27 cellular contexts compared by ENCODE assay signal in genomic region chr14:99581371-99581770, GRCh38. TPM values are rescaled to one million over a fixed set of nuclear protein-coding genes. Genes with fewer than 3 reads are reported as not detected.
DNase-seq lines count a peak whose midpoint lies in the region; ATAC-seq, FAIRE-seq and TF ChIP-seq lines count a peak whose summit lies in the region.
"Had no signal": no experiment of that assay in that cellular context is flagged by ENCODE, and none has a peak within 500 bp of the region (broad histone marks: within the 10 kb centered on the region; RNA-seq: fewer than 3 reads in every experiment).

No MANE protein-coding gene starts in this region.

- TF ChIP-seq CTCF in A549 (IDR thresholded peaks at IDR 0.05): no peak
- TF ChIP-seq CTCF in PC-9 (conservative IDR thresholded peaks at IDR 0.05): no peak
- TF ChIP-seq CTCF in gastroesophageal sphincter (IDR thresholded peaks at IDR 0.05): no peak

- no peaks in the 10 kb centered on the region for H3K36me3 ChIP-seq in PC-9 (ENCODE audit: low read depth)
- H3K36me3 ChIP-seq in gastroesophageal sphincter: no peaks in the 10 kb centered on the region
- H3K36me3 ChIP-seq: vagina had no signal

- FAIRE-seq in A549 (lab: Jason Lieb, UNC): no peak
- FAIRE-seq: A204.1, GM18507, small intestine had no signal

- ATAC-seq in A549 (no peak), gastroesophageal sphincter (no peak), HG02763 (IDR thresholded peaks at IDR 0.05; ENCODE audit: unreplicated experiment) (no peak)
- ATAC-seq: activated CD4-positive, CD25-positive, alpha-beta regulatory T cell treated with anti-CD3 and anti-CD28 coated beads, Interleukin-2, amount 50 U/mL, for 24 hours; esophagus mucosa; left cardiac atrium; psoas muscle; SK-N-SH treated with all-trans-retinoic acid at 6 μM for 48 hours had no signal

- no peak for TF ChIP-seq RAD21 in A549 (conservative IDR thresholded peaks at IDR 0.05 in 1 of 2, IDR thresholded peaks at IDR 0.05 in 1 of 2)

- TF ChIP-seq POLR2A in A549 (IDR thresholded peaks at IDR 0.05; ENCODE audit: low read length) (no peak), gastroesophageal sphincter (IDR thresholded peaks at IDR 0.05) (no peak)

- TF ChIP-seq EP300 in A549 (IDR thresholded peaks at IDR 0.05): no peak
- no peak for TF ChIP-seq EP300 in gastroesophageal sphincter (IDR thresholded peaks at IDR 0.05)

- no peaks in the 10 kb centered on the region for H4K20me1 ChIP-seq in PC-9 (ENCODE audit: insufficient read depth)

- DNase-seq in A549 (ENCODE audit: low read depth in 1 of 2, low spot score in 1 of 2) (no peak), PC-9 (no peak), pons (ENCODE audit: low spot score) (peak; percentile 88), HPDE6-E6E7 (ENCODE audit: extremely low spot score) (no peak), islet precursor cell (no peak), NCI-H1105 treated with DMSO at 0.1 percent for 48 hours (lab: John Stamatoyannopoulos, UW) (no peak)
- DNase-seq: activated naive CD4-positive, alpha-beta T cell treated with anti-CD3 and anti-CD28 coated beads, Interleukin-2, amount 50 U/mL, for 16 hours; activated T-cell treated with anti-CD3 and anti-CD28 coated beads, Interleukin-2, amount 50 U/mL, for 24 hours; aorta; effector CD4-positive, alpha-beta T cell; left cardiac atrium; NCI-H187 treated with DMSO at 0.1 percent for 48 hours; NCI-H446 treated with DMSO at 0.1 percent for 48 hours; NK-92 treated with Interleukin-12 subunit alpha and Interleukin-12 subunit beta, amount 100 ng/mL, for 24 hours; psoas muscle; small intestine; stimulated activated CD4-positive, alpha-beta T cell treated with anti-CD3 and anti-CD28 coated beads, Interleukin-2, amount 100 ng/mL, for 48 hours; T-helper 9 cell had no signal

- peak overlapping the region; percentile 80 for H3K4me2 ChIP-seq in A549
- H3K4me2 ChIP-seq in PC-9: no peak overlapping the region
- H3K4me2 ChIP-seq: KMS-11 had no signal

- H3K9me3 ChIP-seq in A549 (no peaks in the 10 kb centered on the region), PC-9 (ENCODE audit: insufficient read depth, low read depth) (no peaks in the 10 kb centered on the region), gastroesophageal sphincter (no peaks in the 10 kb centered on the region)
- H3K9me3 ChIP-seq: psoas muscle, vagina had no signal

- intact Hi-C loops in PC-9 (cut with micrococcal nuclease; ENCODE audit: unreplicated experiment): no loop called here

- CTCF ChIA-PET in A549 (lab: Yijun Ruan, JAX) (interaction anchor here (0.6 to 2.8 kb wide), 4 partner anchors 13 to 56 kb away, joined by 3 to 9 read pairs (median 3); no protein-coding TSS in a partner anchor), PC-9 (lab: Charles Lee) (no interaction called here)

- BruUV-seq in PC-9 (replicated peaks; lab: Mats Ljungman, UMichigan): no TSS peak

- peaks cover 18% of the 10 kb centered on the region; the same call in 1 of the 2 replicates for H3F3A ChIP-seq in PC-9 (ENCODE audit: insufficient read depth, low read depth)

- H3K4me3 ChIP-seq in A549 (no peak overlapping the region), PC-9 (no peak overlapping the region), gastroesophageal sphincter (no peak overlapping the region)
- H3K4me3 ChIP-seq: psoas muscle, vagina had no signal

- H3K27me3 ChIP-seq in PC-9 (ENCODE audit: insufficient read depth, low read depth) (no peaks in the 10 kb centered on the region), gastroesophageal sphincter (no peaks in the 10 kb centered on the region)
- H3K27me3 ChIP-seq: vagina had no signal

- 92% methylated on average over 12 of the region's 16 CpGs for WGBS in A549 (ENCODE audit: missing lambda C conversion rate)
- 93 to 100% methylated on average over 1 to 3 of the region's 16 CpGs for WGBS in gastroesophageal sphincter (ENCODE audit: low coverage in 1 of 2), 2 donors

- H3K4me1 ChIP-seq in A549: peaks cover 65% of the 10 kb centered on the region
- H3K4me1 ChIP-seq in PC-9 (replicated peaks; ENCODE audit: insufficient read depth): peaks cover 45% of the 10 kb centered on the region
- peaks cover 4 to 71% (median 33%) of the 10 kb centered on the region in 3 donors for H3K4me1 ChIP-seq in gastroesophageal sphincter

- H2AFZ ChIP-seq in PC-9: no peak overlapping the region

- H3K27ac ChIP-seq in A549 (peak overlapping the region; percentile 78 to 92), PC-9 (peak overlapping the region; percentile 57; the same call in 1 of the 2 replicates), gastroesophageal sphincter (peak overlapping the region in 3 of 4 donors; percentile 85 to 88 (median 86))
- H3K27ac ChIP-seq: KMS-11, psoas muscle, vagina had no signal

- peaks cover 40% of the 10 kb centered on the region for H3K79me2 ChIP-seq in PC-9 (ENCODE audit: low read depth)

- H3K9me2 ChIP-seq in PC-9 (ENCODE audit: insufficient read depth): no peaks in the 10 kb centered on the region

- POLR2A ChIA-PET in A549 (lab: Yijun Ruan, JAX) (no interaction called here), PC-9 (lab: Charles Lee; ENCODE audit: unreplicated experiment) (no interaction called here)

TF ChIP-seq in A549, 52 proteins besides CTCF, POLR2A, EP300 and RAD21:
- TF ChIP-seq, protein P1, sequence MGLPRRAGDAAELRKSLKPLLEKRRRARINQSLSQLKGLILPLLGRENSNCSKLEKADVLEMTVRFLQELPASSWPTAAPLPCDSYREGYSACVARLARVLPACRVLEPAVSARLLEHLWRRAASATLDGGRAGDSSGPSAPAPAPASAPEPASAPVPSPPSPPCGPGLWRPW (IDR thresholded peaks at IDR 0.05): no peak
- no peak for TF ChIP-seq RCOR1 (IDR thresholded peaks at IDR 0.05; ENCODE audit: low read depth, low read length)

RNA-seq across cellular contexts. Expression of gene CCDC85C, which starts 22.6 kb away (rescaled TPM):
- polyA plus RNA-seq in A549 (2011; rRNA removed): 10.5 and 11.4 TPM in 2 replicates
- polyA plus RNA-seq in A549 (2012; cell fraction: cytosol; rRNA removed): 21.9 and 32.2 TPM in 2 replicates
- 39.4 and 46.8 TPM in 2 replicates for polyA plus RNA-seq in A549 (2012; cell fraction: nucleus; rRNA removed)
- 29.0 to 38.0 TPM (median 31.4 TPM) in 3 replicates for polyA plus RNA-seq in A549 (2017; fragmentation: RNase III; extraction: RNeasy Plus Mini Kit Qiagen cat#74134 plus additional on column Dnase treatment)
- 15.0 and 21.7 TPM in 2 replicates for polyA minus RNA-seq in A549 (2011; rRNA and poly(A)+ RNA removed)
- total RNA-seq in PC-9 (2021): 21.2 and 24.8 TPM in 2 replicates
- total RNA-seq in gastroesophageal sphincter: 10 to 100 TPM; 14.0 to 58.2 (median 25.0) TPM
